ENCODE assay signal across 18 cellular contexts in genomic region chr17:9247401-9247938, GRCh38.
DNase-seq lines count a peak whose midpoint lies in the region; ATAC-seq, FAIRE-seq and TF ChIP-seq lines count a peak whose summit lies in the region.
"Had no signal": no experiment of that assay in that cellular context is flagged by ENCODE, and none has a peak within 500 bp of the region (broad histone marks: within the 10 kb centered on the region; RNA-seq: fewer than 3 reads in every experiment).

No MANE protein-coding gene starts in this region.

- H3K18ac ChIP-seq in H1 (ENCODE audit: extremely low read depth, low read length): peak overlapping the region; percentile 19; the same call in 1 of the 2 replicates

- CTCF ChIA-PET in H1 (lab: Charles Lee; ENCODE audit: partially characterized antibody): interaction anchor here (0.9 kb wide), 2 partner anchors 10 to 11 kb away, joined by 3 read pairs; no protein-coding TSS in a partner anchor

- no peak for FAIRE-seq in H1 (lab: Jason Lieb, UNC)
- FAIRE-seq: GM18507, HTR-8/SVneo had no signal

- no peak for TF ChIP-seq EP300 in H1 (IDR thresholded peaks at IDR 0.05; ENCODE audit: borderline replicate concordance in 1 of 2, low read depth in 2 of 2, low read length in 2 of 2)

- no peak overlapping the region for H2BK5ac ChIP-seq in H1 (ENCODE audit: low read depth, low read length)

- no peak overlapping the region for H3K4me2 ChIP-seq in H1 (ENCODE audit: insufficient read depth in 1 of 2, low read depth in 2 of 2, low read length in 2 of 2)

- no peak overlapping the region for H3K4me3 ChIP-seq in H1 (ENCODE audit: extremely low read depth in 1 of 4, insufficient read depth in 2 of 4, low read depth in 3 of 4, low read length in 4 of 4)
- no peak overlapping the region for H3K4me3 ChIP-seq in rectal smooth muscle tissue (ENCODE audit: low read length)

- no peak overlapping the region for H4K91ac ChIP-seq in H1 (replicated peaks; ENCODE audit: insufficient read length, low read length)

- TF ChIP-seq CTCF in H1 (IDR thresholded peaks at IDR 0.05; ENCODE audit: control extremely low read depth in 1 of 3, insufficient read depth in 1 of 3, low read depth in 1 of 3, low read length in 3 of 3): no peak

- H3K36me3 ChIP-seq in H1 (ENCODE audit: control insufficient read depth in 2 of 4, insufficient read depth in 4 of 4, low read length in 3 of 4) (no peaks in the 10 kb centered on the region), rectal smooth muscle tissue (ENCODE audit: control insufficient read depth, insufficient read depth, low read length) (peaks cover 4% of the 10 kb centered on the region)

- TF ChIP-seq POLR2A in H1 (IDR thresholded peaks at IDR 0.05; ENCODE audit: control extremely low read depth in 1 of 2, low read depth in 2 of 2, low read length in 2 of 2): no peak

- H4K8ac ChIP-seq in H1 (ENCODE audit: extremely low read depth, insufficient read depth, low read length): no peak overlapping the region; the same call in 1 of the 2 replicates

- no peak overlapping the region for H2AFZ ChIP-seq in H1 (ENCODE audit: low read length)

- peaks cover 0 to 8% (median 0%) of the 10 kb centered on the region in 4 experiments; a peak in 2 of 7 replicates for H3K4me1 ChIP-seq in H1 (replicated peaks in 1 of 4; ENCODE audit: control insufficient read depth in 3 of 4, insufficient read depth in 4 of 4, low read length in 3 of 4)
- peaks cover 16% of the 10 kb centered on the region for H3K4me1 ChIP-seq in rectal smooth muscle tissue (ENCODE audit: control insufficient read depth, insufficient read depth, low read length)

- 91% methylated on average over 21 of the region's 21 CpGs; no CpG with 5 or more reads in 1 of the 2 experiments for WGBS in H1 (ENCODE audit: extremely low coverage in 1 of 2, insufficient coverage in 1 of 2, insufficient read length in 1 of 2, insufficient replicate concordance in 2 of 2, low coverage in 1 of 2, low lambda C conversion rate in 2 of 2, missing lambda C conversion rate in 1 of 2), 2 experiments

- no peaks in the 10 kb centered on the region for H3K79me2 ChIP-seq in H1 (ENCODE audit: control insufficient read depth in 1 of 2, insufficient read depth in 2 of 2, low read length in 2 of 2)

- H3K27ac ChIP-seq in H1 (ENCODE audit: low read depth, low read length) (no peak overlapping the region), layer of hippocampus (ENCODE audit: low read depth, low read length) (peak overlapping the region; percentile 18), rectal smooth muscle tissue (ENCODE audit: low read depth, low read length) (peak overlapping the region; percentile 47)
- H3K27ac ChIP-seq: C4-2B had no signal

- H2BK12ac ChIP-seq in H1 (ENCODE audit: low read depth, low read length): no peak overlapping the region

- no peaks in the 10 kb centered on the region for H3K23me2 ChIP-seq in H1 (ENCODE audit: low read depth, low read length)

- H4K20me1 ChIP-seq in H1 (replicated peaks in 1 of 2; ENCODE audit: control insufficient read depth in 1 of 2, insufficient read depth in 2 of 2, low read length in 2 of 2): no peaks in the 10 kb centered on the region

- ATAC-seq in HG03135 (IDR thresholded peaks at IDR 0.05; ENCODE audit: unreplicated experiment): no peak
- ATAC-seq in HG03025 (IDR thresholded peaks at IDR 0.05; ENCODE audit: low FRiP score, unreplicated experiment): no peak
- no peak for ATAC-seq in GM19452 (IDR thresholded peaks at IDR 0.05; ENCODE audit: unreplicated experiment)

- H3K27me3 ChIP-seq in H1 (replicated peaks in 1 of 4; ENCODE audit: control insufficient read depth in 3 of 4, extremely low read depth in 1 of 4, insufficient read depth in 3 of 4, low read length in 3 of 4) (no peaks in the 10 kb centered on the region), layer of hippocampus (ENCODE audit: control insufficient read depth, insufficient read depth, low read length) (no peaks in the 10 kb centered on the region), rectal smooth muscle tissue (ENCODE audit: control insufficient read depth, insufficient read depth, low read length) (no peaks in the 10 kb centered on the region)

- no peak overlapping the region for H2AK5ac ChIP-seq in H1 (ENCODE audit: low read depth, low read length)

- H3K9ac ChIP-seq in H1 (replicated peaks in 1 of 4; ENCODE audit: extremely low read depth in 1 of 4, low read depth in 3 of 4, low read length in 3 of 4): no peak overlapping the region
- H3K9ac ChIP-seq in rectal smooth muscle tissue (ENCODE audit: low read length): no peak overlapping the region

- H3K56ac ChIP-seq in H1 (replicated peaks; ENCODE audit: insufficient read length, low read depth, low read length): no peak overlapping the region

- no peaks in the 10 kb centered on the region for H3K9me3 ChIP-seq in H1 (ENCODE audit: insufficient read depth in 2 of 2, low read depth in 1 of 2, low read length in 1 of 2)

- H4K5ac ChIP-seq in H1 (ENCODE audit: insufficient read length, low read depth, low read length): no peak overlapping the region

- H3K14ac ChIP-seq in H1 (ENCODE audit: insufficient read length): no peak overlapping the region

- H3K79me1 ChIP-seq in H1 (ENCODE audit: low read depth, low read length): no peaks in the 10 kb centered on the region

- H3K4ac ChIP-seq in H1 (replicated peaks; ENCODE audit: insufficient read length, low read depth, low read length): no peak overlapping the region

- no peak overlapping the region for H2BK20ac ChIP-seq in H1 (ENCODE audit: low read length)

- no peak for TF ChIP-seq RAD21 in H1 (IDR thresholded peaks at IDR 0.05 in 1 of 2, conservative IDR thresholded peaks at IDR 0.05 in 1 of 2; ENCODE audit: low read depth in 2 of 2, low read length in 2 of 2)

- POLR2A ChIA-PET in H1 (lab: Charles Lee; ENCODE audit: partially characterized antibody): interaction anchor here (1.4 kb wide), 1 partner anchor 14 kb away, joined by 3 read pairs; no protein-coding TSS in a partner anchor

- DNase-seq in Ammon's horn (ENCODE audit: low spot score): peak; percentile 74
- DNase-seq in H1 (ENCODE audit: low read depth in 1 of 2, low spot score in 2 of 2): no peak
- no peak for DNase-seq in stimulated activated CD4-positive, alpha-beta T cell treated with anti-CD3 and anti-CD28 coated beads, Interleukin-4, amount 100 ng/mL, for 4 hours
- DNase-seq: MV-4-11; NCI-H1436; NCI-H2081; NCI-H226; NCI-H526; NK-92 treated with Interleukin-12 subunit alpha and Interleukin-12 subunit beta, amount 100 ng/mL, for 24 hours; OCI-M1 had no signal

- no peak overlapping the region for H3K23ac ChIP-seq in H1 (ENCODE audit: insufficient read length)

- no peak overlapping the region for H2BK15ac ChIP-seq in H1 (ENCODE audit: low read length)

- H2BK120ac ChIP-seq in H1 (replicated peaks; ENCODE audit: low read depth, low read length): no peak overlapping the region

TF ChIP-seq in H1, 55 proteins besides CTCF, POLR2A, EP300 and RAD21 (continues in another document):
- TF ChIP-seq ATF3 (IDR thresholded peaks at IDR 0.05; ENCODE audit: insufficient read depth, low read depth, low read length) (no peak), ASH2L (IDR thresholded peaks at IDR 0.05; ENCODE audit: low read length) (no peak), KDM4A (IDR thresholded peaks at IDR 0.05; ENCODE audit: low read depth, low read length, severe bottlenecking) (no peak), SIRT6 (IDR thresholded peaks at IDR 0.05; ENCODE audit: low read length) (no peak), BACH1 (IDR thresholded peaks at IDR 0.05; ENCODE audit: low read length) (no peak), SUZ12 (IDR thresholded peaks at IDR 0.05; ENCODE audit: low read length) (no peak), CHD1 (IDR thresholded peaks at IDR 0.05; ENCODE audit: low read depth, low read length) (no peak)
